Comparison of ENCODE assay signal across 26 cellular contexts in the genomic region with DNA sequence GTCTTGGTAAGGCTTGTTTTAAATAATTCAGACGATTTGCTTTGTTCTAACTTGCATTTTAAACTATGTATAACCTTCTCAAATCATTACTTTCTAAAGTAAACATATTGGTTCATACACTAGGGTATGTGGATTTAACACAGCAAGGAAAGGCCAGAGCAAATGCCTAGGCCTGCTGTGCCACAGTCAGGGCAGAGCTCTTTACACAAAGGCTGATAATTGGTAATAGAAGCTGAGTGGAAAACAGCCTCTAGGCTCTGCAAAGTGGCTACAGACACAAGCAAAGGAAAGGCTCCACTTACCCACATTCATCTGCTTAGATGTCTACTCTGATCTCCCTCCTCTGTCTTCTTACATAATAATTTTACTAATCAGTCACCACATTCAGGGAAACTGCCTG.
DNase-seq lines count a peak whose midpoint lies in the region; TF ChIP-seq lines count a peak whose summit lies in the region.
"Had no signal": no experiment of that assay in that cellular context is flagged by ENCODE, and none has a peak within 500 bp of the region (broad histone marks: within the 10 kb centered on the region; RNA-seq: fewer than 3 reads in every experiment).

No MANE protein-coding gene starts in this region.

- TF ChIP-seq CTCF in VCaP (conservative IDR thresholded peaks at IDR 0.05), result peak; percentile 6; the same call in 1 of the 2 replicates

- DNase-seq in NCI-H1092 treated with DMSO at 0.1 percent for 48 hours (lab: John Stamatoyannopoulos, UW) (peak; percentile 7), NCI-H1092 (lab: John Stamatoyannopoulos, UW) (no peak), NCI-H1436 treated with DMSO at 0.1 percent for 48 hours (lab: John Stamatoyannopoulos, UW) (peak; percentile 15), retina (peak; percentile 18), NCI-H1105 treated with DMSO at 0.1 percent for 48 hours (lab: John Stamatoyannopoulos, UW) (no peak), HuH-7 (ENCODE audit: low spot score) (no peak), glomerular visceral epithelial cell (ENCODE audit: extremely low spot score) (no peak)
- DNase-seq: activated CD4-positive, alpha-beta T cell treated with anti-CD3 and anti-CD28 coated beads for 48 hours; amniotic stem cell; brain microvascular endothelial cell; C1 segment of cervical spinal cord; Caco-2; cerebellar nuclear complex; H9; left ventricle myocardium superior; NCI-H1694; NCI-H446; nucleus accumbens; PC-9; stimulated activated CD4-positive, alpha-beta T cell treated with anti-CD3 and anti-CD28 coated beads, Interleukin-15, amount 100 ng/mL, for 24 hours; stimulated activated CD4-positive, alpha-beta T cell treated with anti-CD3 and anti-CD28 coated beads, Interleukin-4, amount 100 ng/mL, for 4 hours; T-helper 2 cell; transverse colon had no signal

- H3K27ac ChIP-seq in VCaP, result no peak overlapping the region
- H3K27ac ChIP-seq: 22Rv1, brain microvascular endothelial cell, PC-9, prostate gland, transverse colon had no signal

Comparison
In these comparisons a context has a peak if more than half of its experiments do, and no peak if none do; other contexts are left out.
1. DNase-seq: peak in NCI-H1092 treated with DMSO at 0.1 percent for 48 hours (single experiment), NCI-H1436 treated with DMSO at 0.1 percent for 48 hours (single experiment) and retina (single experiment); none in NCI-H1092 (single experiment), NCI-H1105 treated with DMSO at 0.1 percent for 48 hours (single experiment), HuH-7 (single experiment) and glomerular visceral epithelial cell (single experiment).